Comparison of ENCODE assay signal across 7 cellular contexts in the genomic region with DNA sequence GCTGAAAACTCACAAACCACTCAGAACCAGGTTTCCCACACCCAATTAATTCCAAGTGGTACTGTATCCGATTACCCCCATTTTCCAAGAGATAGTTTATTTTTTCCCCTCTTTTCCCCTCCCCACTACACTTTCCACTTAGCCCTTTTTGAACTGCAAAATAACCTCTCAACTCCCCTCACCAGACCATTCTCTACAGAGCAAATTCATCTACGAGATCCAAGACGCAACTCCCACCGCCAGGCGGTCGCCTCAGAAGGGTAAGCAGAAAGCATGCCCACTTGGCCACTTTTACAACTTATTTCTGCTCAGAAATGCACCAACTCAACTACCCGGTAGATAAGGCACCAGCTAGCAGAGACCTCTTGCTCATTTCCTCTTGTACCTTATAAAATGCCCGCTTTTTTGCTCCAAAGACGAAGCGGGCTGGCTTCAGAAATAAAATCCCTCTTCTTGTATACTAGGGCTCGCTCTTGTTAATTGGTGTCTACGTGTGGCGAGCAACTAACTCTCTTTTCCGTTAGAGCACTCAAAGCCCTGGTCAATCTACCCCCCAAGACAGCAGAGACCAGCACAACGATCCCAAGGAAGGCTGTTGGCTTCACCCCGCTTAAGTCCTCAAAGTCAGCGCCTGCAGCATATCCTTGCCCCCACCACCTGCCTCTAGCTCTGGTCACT. TPM values are rescaled to one million over a fixed set of nuclear protein-coding genes. Genes with fewer than 3 reads are reported as not detected.
DNase-seq lines count a peak whose midpoint lies in the region; ATAC-seq, FAIRE-seq and TF ChIP-seq lines count a peak whose summit lies in the region.

No MANE protein-coding gene starts in this region.

- FAIRE-seq in GM18507 (lab: Jason Lieb, UNC): peak; percentile 50

- DNase-seq in GM18507 (ENCODE audit: extremely low spot score, insufficient read length, low read depth) (no peak), NT2/D1 (ENCODE audit: low read depth, low spot score) (no peak), right cardiac atrium (peak in 1 of 3 donors; percentile 57)
- peak; percentile 40 for DNase-seq in activated naive CD4-positive, alpha-beta T cell treated with anti-CD3 and anti-CD28 coated beads, Interleukin-2, amount 50 U/mL, for 16 hours

- TF ChIP-seq POLR2A in GM18505 (IDR thresholded peaks at IDR 0.05; ENCODE audit: borderline replicate concordance, extremely low read depth, insufficient read depth, insufficient read length): no peak

- H3K9me3 ChIP-seq in NT2/D1 (ENCODE audit: insufficient read depth, low read length): no peaks in the 10 kb centered on the region
- H3K9me3 ChIP-seq in right cardiac atrium (ENCODE audit: control insufficient read depth, low read length): no peaks in the 10 kb centered on the region

- H3K4me3 ChIP-seq in NT2/D1 (ENCODE audit: insufficient read length, low read depth) (peak overlapping the region; percentile 73), right cardiac atrium (ENCODE audit: low read length) (peak overlapping the region; percentile 77), skin epidermis (peak overlapping the region; percentile 66 to 95 (median 78))

- H3K27ac ChIP-seq in right cardiac atrium (ENCODE audit: low read length): peak overlapping the region; percentile 91
- H3K27ac ChIP-seq in skin epidermis: peak overlapping the region; percentile 24 to 97 (median 92)

- intact Hi-C loops in right cardiac atrium (cut with DNase I): loop anchor here in 1 of 4 donors (10.0 kb wide), 1 partner anchor 107 kb away; the partner anchor contains the start of gene BAZ1A

- ATAC-seq in HG02642 (IDR thresholded peaks at IDR 0.05; ENCODE audit: poor library complexity, unreplicated experiment) (peak; percentile 4), right cardiac atrium (peak; percentile 5 to 10), GM18505 (IDR thresholded peaks at IDR 0.05; ENCODE audit: unreplicated experiment) (no peak)

- WGBS in right cardiac atrium: under 1% methylated on average over 17 of the region's 17 CpGs

- peak overlapping the region; percentile 80 for H3K9ac ChIP-seq in NT2/D1 (ENCODE audit: insufficient read length, low read depth)

- peaks cover 4% of the 10 kb centered on the region for H3K36me3 ChIP-seq in NT2/D1 (ENCODE audit: insufficient read depth, insufficient read length, low read length)

- H3K27me3 ChIP-seq in NT2/D1 (ENCODE audit: insufficient read depth, insufficient read length) (no peaks in the 10 kb centered on the region), right cardiac atrium (ENCODE audit: control insufficient read depth, insufficient read depth) (no peaks in the 10 kb centered on the region)

- H3K4me1 ChIP-seq in NT2/D1 (ENCODE audit: insufficient read depth, insufficient read length) (peaks cover 2% of the 10 kb centered on the region), right cardiac atrium (ENCODE audit: control insufficient read depth, insufficient read depth, low read length) (peaks cover 1% of the 10 kb centered on the region)

RNA-seq across cellular contexts. Expression of gene SRP54, which starts 0.9 kb away (rescaled TPM):
- 10 to 100 TPM; 31.1 to 34.1 (median 33.0) TPM for total RNA-seq in right cardiac atrium
- polyA plus RNA-seq in right cardiac atrium: 34.1 TPM
